ENCODE assay signal across 1 cellular context in the genomic region with DNA sequence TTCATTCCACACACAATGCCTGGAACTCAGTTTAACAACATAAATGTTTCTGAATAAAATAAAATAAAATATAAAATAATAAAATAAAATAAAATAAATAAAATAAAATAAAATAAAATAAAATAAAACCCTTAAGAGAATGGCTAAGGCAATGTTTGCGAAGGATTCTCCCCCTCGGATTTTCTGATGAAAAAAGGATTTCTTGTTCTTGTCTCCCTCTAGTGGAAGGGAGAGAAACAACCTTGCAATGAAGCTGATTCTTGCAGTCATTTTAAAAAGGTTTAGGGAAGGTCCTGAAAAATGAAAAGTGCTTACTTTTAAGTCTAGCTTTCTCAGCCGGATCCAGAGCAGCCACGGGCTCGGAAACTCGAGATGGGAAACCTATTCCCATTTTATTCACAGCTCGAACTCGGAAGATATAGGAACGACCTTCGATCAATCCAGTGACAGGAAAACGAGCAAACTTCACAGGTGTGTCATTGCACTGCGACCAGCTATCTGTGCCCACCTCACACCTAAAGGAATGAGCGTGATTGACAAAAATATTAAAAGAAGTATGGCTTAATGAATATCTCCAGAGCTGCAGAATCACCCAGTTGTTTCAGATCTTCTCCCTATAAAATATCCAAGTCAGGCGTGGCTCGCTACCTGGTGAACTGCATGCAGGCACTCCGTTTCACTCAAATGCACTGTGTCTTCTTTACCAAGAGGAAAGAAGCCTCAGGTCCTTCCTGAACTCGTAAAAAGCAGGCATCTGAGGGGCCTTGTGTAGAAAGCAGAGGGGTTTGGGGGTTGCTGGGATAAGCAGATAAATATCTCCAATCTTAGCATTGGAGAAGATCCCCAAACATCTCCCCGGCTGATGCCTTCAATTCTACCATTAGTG.
TF ChIP-seq lines count a peak whose summit lies in the region.

No MANE protein-coding gene starts in this region.

TF ChIP-seq in K562, 482 proteins besides CTCF, POLR2A, EP300 and RAD21 (continued from another document):
- TF ChIP-seq, protein P1, sequence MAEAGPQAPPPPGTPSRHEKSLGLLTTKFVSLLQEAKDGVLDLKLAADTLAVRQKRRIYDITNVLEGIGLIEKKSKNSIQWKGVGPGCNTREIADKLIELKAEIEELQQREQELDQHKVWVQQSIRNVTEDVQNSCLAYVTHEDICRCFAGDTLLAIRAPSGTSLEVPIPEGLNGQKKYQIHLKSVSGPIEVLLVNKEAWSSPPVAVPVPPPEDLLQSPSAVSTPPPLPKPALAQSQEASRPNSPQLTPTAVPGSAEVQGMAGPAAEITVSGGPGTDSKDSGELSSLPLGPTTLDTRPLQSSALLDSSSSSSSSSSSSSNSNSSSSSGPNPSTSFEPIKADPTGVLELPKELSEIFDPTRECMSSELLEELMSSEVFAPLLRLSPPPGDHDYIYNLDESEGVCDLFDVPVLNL (CRISPR knock-in tag; IDR thresholded peaks at IDR 0.05; ENCODE audit: low read depth), result no peak
- 0 out of 2 replicates have a peak, but pooled peaks have one; percentile 22 for TF ChIP-seq CC2D1A (IDR thresholded peaks at IDR 0.05)
- peak; percentile 25; the same call in 1 of the 2 replicates for TF ChIP-seq TEAD4 (IDR thresholded peaks at IDR 0.05; ENCODE audit: low read length)
- TF ChIP-seq TEAD4 (CRISPR knock-in tag; IDR thresholded peaks at IDR 0.05; ENCODE audit: borderline replicate concordance), result no peak
- TF ChIP-seq SMC3 (conservative IDR thresholded peaks at IDR 0.05; ENCODE audit: insufficient read depth, low read depth, low read length), result peak; percentile 56
- TF ChIP-seq ZNF717 (CRISPR knock-in tag; IDR thresholded peaks at IDR 0.05), result no peak
- no peak for TF ChIP-seq GABPB1 (CRISPR knock-in tag; IDR thresholded peaks at IDR 0.05)
- TF ChIP-seq CBFB (CRISPR knock-in tag; IDR thresholded peaks at IDR 0.05), result no peak
- TF ChIP-seq, protein P2, sequence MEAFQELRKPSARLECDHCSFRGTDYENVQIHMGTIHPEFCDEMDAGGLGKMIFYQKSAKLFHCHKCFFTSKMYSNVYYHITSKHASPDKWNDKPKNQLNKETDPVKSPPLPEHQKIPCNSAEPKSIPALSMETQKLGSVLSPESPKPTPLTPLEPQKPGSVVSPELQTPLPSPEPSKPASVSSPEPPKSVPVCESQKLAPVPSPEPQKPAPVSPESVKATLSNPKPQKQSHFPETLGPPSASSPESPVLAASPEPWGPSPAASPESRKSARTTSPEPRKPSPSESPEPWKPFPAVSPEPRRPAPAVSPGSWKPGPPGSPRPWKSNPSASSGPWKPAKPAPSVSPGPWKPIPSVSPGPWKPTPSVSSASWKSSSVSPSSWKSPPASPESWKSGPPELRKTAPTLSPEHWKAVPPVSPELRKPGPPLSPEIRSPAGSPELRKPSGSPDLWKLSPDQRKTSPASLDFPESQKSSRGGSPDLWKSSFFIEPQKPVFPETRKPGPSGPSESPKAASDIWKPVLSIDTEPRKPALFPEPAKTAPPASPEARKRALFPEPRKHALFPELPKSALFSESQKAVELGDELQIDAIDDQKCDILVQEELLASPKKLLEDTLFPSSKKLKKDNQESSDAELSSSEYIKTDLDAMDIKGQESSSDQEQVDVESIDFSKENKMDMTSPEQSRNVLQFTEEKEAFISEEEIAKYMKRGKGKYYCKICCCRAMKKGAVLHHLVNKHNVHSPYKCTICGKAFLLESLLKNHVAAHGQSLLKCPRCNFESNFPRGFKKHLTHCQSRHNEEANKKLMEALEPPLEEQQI (IDR thresholded peaks at IDR 0.05), result peak; percentile 57; the same call in 1 of the 2 replicates
